11 cellular contexts compared by ENCODE assay signal in genomic region chr20:8170921-8171320, GRCh38.
"Had no signal": no experiment of that assay in that cellular context is flagged by ENCODE, and none has a peak within 500 bp of the region (broad histone marks: within the 10 kb centered on the region; RNA-seq: fewer than 3 reads in every experiment).

No MANE protein-coding gene starts in this region.

- FAIRE-seq: HTR-8/SVneo, K562 had no signal

- H3K4me3 ChIP-seq: GM23248, HAP-1, K562 had no signal

- ATAC-seq: HCT116, K562 had no signal

- H3K27ac ChIP-seq: GM23248, HL-60 had no signal

- H3K36me3 ChIP-seq: HAP-1 had no signal

- DNase-seq: GM23248, GOT3, H7, HFFc6, IMR-90, KG1 had no signal

- H3K9me3 ChIP-seq: HAP-1 had no signal
